8 cellular contexts compared by ENCODE assay signal in the genomic region with DNA sequence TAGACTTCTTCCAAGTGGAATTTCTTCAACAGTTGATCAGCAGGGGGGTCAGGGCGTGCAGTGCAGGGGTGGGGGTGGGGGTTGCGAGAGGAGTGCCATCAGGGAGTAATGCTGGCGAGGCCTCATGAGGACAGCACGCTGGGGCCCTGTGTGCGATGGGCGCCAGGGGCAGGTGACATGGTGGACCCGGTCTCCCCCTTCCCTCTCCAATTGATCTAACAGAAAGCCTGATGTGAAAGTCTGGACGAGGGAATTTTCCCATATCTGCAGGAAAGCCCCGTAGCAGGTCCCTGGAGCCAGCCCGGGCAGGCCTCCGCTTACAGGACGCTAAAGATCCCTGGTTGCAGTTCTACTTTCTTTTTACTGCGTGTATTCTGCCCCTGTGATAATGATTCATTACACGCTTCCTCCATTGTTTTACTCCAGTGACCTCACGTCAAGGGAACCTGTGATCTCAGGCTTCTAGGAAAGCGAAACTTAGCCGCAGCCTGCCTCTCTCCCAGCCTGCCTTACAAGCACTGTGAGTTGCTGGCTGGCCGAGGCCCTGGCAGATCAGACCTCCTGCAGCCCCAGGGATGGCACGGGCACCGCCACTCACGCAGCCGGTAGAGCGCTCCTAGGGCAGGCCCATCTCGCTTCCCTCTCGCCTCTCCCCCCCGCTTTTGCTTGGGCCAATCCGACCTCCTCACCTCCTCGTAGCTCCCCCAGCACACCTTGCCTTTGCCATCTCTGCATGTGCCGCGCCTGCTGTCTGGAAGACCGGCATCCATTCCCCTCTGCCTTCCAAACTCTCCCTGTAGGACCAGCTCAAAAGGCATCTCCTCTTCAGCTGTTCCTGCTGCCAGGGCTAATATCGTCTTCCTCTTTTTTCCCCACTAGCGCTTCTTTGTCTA. TPM values are rescaled to one million over a fixed set of nuclear protein-coding genes. Genes with fewer than 3 reads are reported as not detected.
DNase-seq lines count a peak whose midpoint lies in the region; TF ChIP-seq lines count a peak whose summit lies in the region.

No MANE protein-coding gene starts in this region.

- DNase-seq in GM06990 (ENCODE audit: extremely low read depth, insufficient read length) = peak; percentile 86
- peak; percentile 54 for DNase-seq in H4 (ENCODE audit: low spot score)
- peak; percentile 5 for DNase-seq in NCI-H1092 (lab: John Stamatoyannopoulos, UW)
- peak; percentile 93 for DNase-seq in activated CD4-positive, alpha-beta T cell treated with anti-CD3 and anti-CD28 coated beads, Interleukin-2, amount 10 ng/mL, durations not matched to agents 7 days and 5 days
- DNase-seq in lung microvascular endothelial cell (ENCODE audit: low read depth in 2 of 2) = peak; percentile 93 to 97
- peak; percentile 53 for DNase-seq in stimulated activated CD8-positive, alpha-beta memory T cell treated with anti-CD3 and anti-CD28 coated beads, Interleukin-12 subunit alpha, Interleukin-12 subunit beta, amount 100 ng/mL, for 24 hours (ENCODE audit: extremely low read depth)
- DNase-seq in SJCRH30 = no peak

- H3K4me3 Mint-ChIP-seq in activated CD4-positive, alpha-beta T cell treated with anti-CD3 and anti-CD28 coated beads, Interleukin-2, amount 10 ng/mL, durations not matched to agents 7 days and 5 days = peak overlapping the region; percentile 90
- peak overlapping the region; percentile 93 for H3K4me3 Mint-ChIP-seq in dendritic cell treated with granulocyte-macrophage colony-stimulating factor and Interleukin-4, amounts not matched to agents 40 ng/mL and 50 ng/mL, for 4 days

- no peak overlapping the region for H3K27ac ChIP-seq in SJCRH30

- no peaks in the 10 kb centered on the region for H3K27me3 Mint-ChIP-seq in activated CD4-positive, alpha-beta T cell treated with anti-CD3 and anti-CD28 coated beads, Interleukin-2, amount 10 ng/mL, durations not matched to agents 7 days and 5 days
- no peaks in the 10 kb centered on the region for H3K27me3 Mint-ChIP-seq in dendritic cell treated with granulocyte-macrophage colony-stimulating factor and Interleukin-4, amounts not matched to agents 40 ng/mL and 50 ng/mL, for 4 days

- H3K27me3 ChIP-seq in GM06990 (replicated peaks; ENCODE audit: control insufficient read depth, insufficient read depth, low read length) (no peaks in the 10 kb centered on the region), SJCRH30 (no peaks in the 10 kb centered on the region)

- intact Hi-C loops in dendritic cell treated with granulocyte-macrophage colony-stimulating factor and Interleukin-4, amounts not matched to agents 40 ng/mL and 50 ng/mL, for 4 days (cut with micrococcal nuclease) = loop anchor here (2.0 kb wide), 1 partner anchor 47 kb away; no protein-coding TSS in a partner anchor

- peaks cover 11% of the 10 kb centered on the region for H3K4me1 ChIP-seq in SJCRH30

- CTCF ChIA-PET in activated CD4-positive, alpha-beta T cell treated with anti-CD3 and anti-CD28 coated beads, Interleukin-2, amount 10 ng/mL, durations not matched to agents 7 days and 5 days (lab: Charles Lee) = interaction anchor here (1.0 to 1.8 kb wide), 3 partner anchors 10 to 79 kb away, joined by 3 to 8 read pairs (median 5); no protein-coding TSS in a partner anchor

- POLR2A ChIA-PET in activated CD4-positive, alpha-beta T cell treated with anti-CD3 and anti-CD28 coated beads, Interleukin-2, amount 10 ng/mL, durations not matched to agents 7 days and 5 days (lab: Charles Lee) = interaction anchor here (0.7 kb wide), 1 partner anchor 68 kb away, joined by 4 read pairs; no protein-coding TSS in a partner anchor

- peak overlapping the region; percentile 99 for H3K27ac Mint-ChIP-seq in activated CD4-positive, alpha-beta T cell treated with anti-CD3 and anti-CD28 coated beads, Interleukin-2, amount 10 ng/mL, durations not matched to agents 7 days and 5 days
- peak overlapping the region; percentile 99 for H3K27ac Mint-ChIP-seq in dendritic cell treated with granulocyte-macrophage colony-stimulating factor and Interleukin-4, amounts not matched to agents 40 ng/mL and 50 ng/mL, for 4 days

- peaks cover 2% of the 10 kb centered on the region for H3K9me3 Mint-ChIP-seq in activated CD4-positive, alpha-beta T cell treated with anti-CD3 and anti-CD28 coated beads, Interleukin-2, amount 10 ng/mL, durations not matched to agents 7 days and 5 days
- H3K9me3 Mint-ChIP-seq in dendritic cell treated with granulocyte-macrophage colony-stimulating factor and Interleukin-4, amounts not matched to agents 40 ng/mL and 50 ng/mL, for 4 days = no peaks in the 10 kb centered on the region

- H3K36me3 ChIP-seq in GM06990 (ENCODE audit: control insufficient read depth, insufficient read depth, low read length) = no peaks in the 10 kb centered on the region
- H3K36me3 ChIP-seq in SJCRH30 = no peaks in the 10 kb centered on the region

- H3K4me1 Mint-ChIP-seq in activated CD4-positive, alpha-beta T cell treated with anti-CD3 and anti-CD28 coated beads, Interleukin-2, amount 10 ng/mL, durations not matched to agents 7 days and 5 days = peaks cover 54% of the 10 kb centered on the region
- peaks cover 81% of the 10 kb centered on the region for H3K4me1 Mint-ChIP-seq in dendritic cell treated with granulocyte-macrophage colony-stimulating factor and Interleukin-4, amounts not matched to agents 40 ng/mL and 50 ng/mL, for 4 days (ENCODE audit: low read depth)

- H3K9me3 ChIP-seq in SJCRH30 (replicated peaks) = no peaks in the 10 kb centered on the region

- no peak for TF ChIP-seq CTCF in GM06990 (IDR thresholded peaks at IDR 0.05; ENCODE audit: insufficient read depth, low read length, poor library complexity, severe bottlenecking)

- peaks cover 21% of the 10 kb centered on the region for H3K36me3 Mint-ChIP-seq in activated CD4-positive, alpha-beta T cell treated with anti-CD3 and anti-CD28 coated beads, Interleukin-2, amount 10 ng/mL, durations not matched to agents 7 days and 5 days (ENCODE audit: low read depth)
- H3K36me3 Mint-ChIP-seq in dendritic cell treated with granulocyte-macrophage colony-stimulating factor and Interleukin-4, amounts not matched to agents 40 ng/mL and 50 ng/mL, for 4 days (ENCODE audit: low read depth) = peaks cover 7% of the 10 kb centered on the region

- H3K4me3 ChIP-seq in GM06990 (replicated peaks; ENCODE audit: low read depth, low read length) (peak overlapping the region; percentile 77), SJCRH30 (no peak overlapping the region)

RNA-seq across cellular contexts. Expression of gene NEURL3, which starts 19.2 kb away (rescaled TPM):
- not detected in 2 replicates for total RNA-seq in H4 (2014; rRNA removed; shearing (Covaris generic))
- total RNA-seq in activated CD4-positive, alpha-beta T cell treated with anti-CD3 and anti-CD28 coated beads, Interleukin-2, amount 10 ng/mL, durations not matched to agents 7 days and 5 days = under 1 TPM; 0.22 to 0.27 TPM
- total RNA-seq in lung microvascular endothelial cell = under 0.01 and 0.20 TPM in 2 replicates
- total RNA-seq in SJCRH30 (2014; rRNA removed; shearing (Covaris generic)) = 0.10 TPM in 1 of 2 replicates, not detected in the other

RNA-seq across cellular contexts. Expression of gene ARID5A, which starts 50.6 kb away (rescaled TPM):
- total RNA-seq in H4 (2014; rRNA removed; shearing (Covaris generic)) = 4.8 and 9.8 TPM in 2 replicates
- total RNA-seq in activated CD4-positive, alpha-beta T cell treated with anti-CD3 and anti-CD28 coated beads, Interleukin-2, amount 10 ng/mL, durations not matched to agents 7 days and 5 days = 10 to 100 TPM; 47.2 to 50.5 TPM
- total RNA-seq in lung microvascular endothelial cell = 8.5 and 9.7 TPM in 2 replicates
- 12.4 and 14.2 TPM in 2 replicates for total RNA-seq in SJCRH30 (2014; rRNA removed; shearing (Covaris generic))

Comparison
In these comparisons a context has a peak if more than half of its experiments do, and no peak if none do; other contexts are left out.
1. DNase-seq: peak in GM06990 (single experiment), H4 (single experiment), NCI-H1092 (single experiment), activated CD4-positive, alpha-beta T cell treated with anti-CD3 and anti-CD28 coated beads, Interleukin-2, amount 10 ng/mL, durations not matched to agents 7 days and 5 days (single experiment), lung microvascular endothelial cell (2 of 2) and stimulated activated CD8-positive, alpha-beta memory T cell treated with anti-CD3 and anti-CD28 coated beads, Interleukin-12 subunit alpha, Interleukin-12 subunit beta, amount 100 ng/mL, for 24 hours (single experiment); none in SJCRH30 (0 of 2).